14 cellular contexts compared by ENCODE assay signal in the genomic region with DNA sequence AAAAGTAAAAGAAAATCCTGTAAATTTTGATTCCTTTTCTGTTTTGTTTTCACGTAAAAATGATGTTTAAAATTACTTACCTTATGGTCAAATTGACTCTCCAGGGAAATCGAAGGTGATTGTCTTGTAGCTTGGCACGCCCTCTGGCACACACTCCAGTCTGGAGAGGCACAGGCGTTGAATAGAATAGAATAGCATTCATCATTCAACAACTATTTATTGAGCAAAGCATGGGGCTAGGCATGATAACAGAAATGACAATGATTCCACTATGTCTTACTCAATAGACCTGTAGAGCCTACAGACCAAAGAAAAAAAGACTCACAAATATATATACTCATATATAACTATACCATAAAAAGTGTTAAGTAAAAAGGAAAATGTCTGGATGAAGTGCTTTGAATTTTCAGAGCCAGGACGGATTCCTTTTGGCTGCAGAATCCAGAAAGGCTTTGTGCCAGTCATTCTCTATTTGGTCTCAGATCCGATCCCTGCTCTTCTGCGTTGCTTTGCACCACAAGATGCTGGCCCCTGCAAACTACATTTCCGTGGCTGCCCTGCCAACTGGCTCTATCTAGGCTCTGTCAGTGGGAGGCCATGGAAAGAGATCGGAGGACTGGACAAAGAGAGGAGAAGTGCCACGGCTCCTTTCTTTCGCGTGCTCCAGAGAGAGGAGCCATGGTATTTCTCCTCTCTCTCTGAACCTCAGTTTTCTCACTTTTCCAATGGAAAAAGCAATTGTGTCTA.
A peak's percentile ranks its signal among the peaks of the same experiment; 100 is the strongest.
DNase-seq lines count a peak whose midpoint lies in the region; ATAC-seq and TF ChIP-seq lines count a peak whose summit lies in the region.
"Had no signal": no experiment of that assay in that cellular context is flagged by ENCODE, and none has a peak within 500 bp of the region (broad histone marks: within the 10 kb centered on the region; RNA-seq: fewer than 3 reads in every experiment).

No MANE protein-coding gene starts in this region.

- H3K4me1 ChIP-seq in SK-N-SH (ENCODE audit: control insufficient read depth in 1 of 2, insufficient read depth in 2 of 2, low read depth in 1 of 2, low read length in 1 of 2), result peaks cover 0 to 6% of the 10 kb centered on the region in 2 experiments; a peak in 1 of 4 replicates
- H3K4me1 ChIP-seq: Caco-2 had no signal

- peak; percentile 84 for ATAC-seq in omental fat pad (ENCODE audit: low FRiP score)
- ATAC-seq: activated naive CD8-positive, alpha-beta T cell treated with anti-CD3 and anti-CD28 coated beads, Interleukin-2, amount 50 U/mL, for 24 hours; GM12878 had no signal

- H3K9me2 ChIP-seq in SK-N-SH, result no peaks in the 10 kb centered on the region

- TF ChIP-seq RAD21 in SK-N-SH (IDR thresholded peaks at IDR 0.05; ENCODE audit: low read length), result no peak

- peaks cover 10% of the 10 kb centered on the region for H3F3A ChIP-seq in SK-N-SH (replicated peaks; ENCODE audit: insufficient read depth)

- H3K9me3 ChIP-seq in SK-N-SH, result no peaks in the 10 kb centered on the region
- H3K9me3 ChIP-seq: Caco-2 had no signal

- CTCF ChIA-PET in SK-N-SH (lab: Yijun Ruan, JAX), result no interaction called here

- H3K9ac ChIP-seq in SK-N-SH, result no peak overlapping the region

- H3K79me2 ChIP-seq in SK-N-SH (ENCODE audit: insufficient read depth), result no peaks in the 10 kb centered on the region

- DNase-seq in HCEC 1CT, result peak; percentile 29
- peak; percentile 74 for DNase-seq in NCI-H345 treated with DMSO at 0.1 percent for 48 hours (lab: John Stamatoyannopoulos, UW; ENCODE audit: unreplicated experiment)
- peak; percentile 16 for DNase-seq in choroid plexus epithelial cell (ENCODE audit: low read depth)
- no peak for DNase-seq in omental fat pad (ENCODE audit: low spot score)
- no peak for DNase-seq in SK-N-SH
- DNase-seq in HUDEP-2 (lab: John Stamatoyannopoulos, UW; ENCODE audit: unreplicated experiment in 76 of 76), result no peak
- DNase-seq in kidney tubule cell (ENCODE audit: low spot score), result no peak
- DNase-seq in HT-29 (ENCODE audit: low spot score), result no peak
- DNase-seq: activated CD8-positive, alpha-beta memory T cell treated with anti-CD3 and anti-CD28 coated beads, Interleukin-2, amount 50 U/mL, for 4 hours; activated naive CD8-positive, alpha-beta T cell treated with anti-CD3 and anti-CD28 coated beads, Interleukin-2, amount 50 U/mL, for 24 hours; Caco-2; SIG-M5 had no signal

- no peaks in the 10 kb centered on the region for H3K36me3 ChIP-seq in SK-N-SH (replicated peaks in 1 of 2; ENCODE audit: control insufficient read depth in 1 of 2, insufficient read depth in 2 of 2, low read length in 1 of 2)

- H4K20me1 ChIP-seq in SK-N-SH (ENCODE audit: insufficient read depth), result no peaks in the 10 kb centered on the region

- POLR2A ChIA-PET in SK-N-SH (lab: Yijun Ruan, JAX), result no interaction called here

- TF ChIP-seq CTCF in choroid plexus epithelial cell (conservative IDR thresholded peaks at IDR 0.05; ENCODE audit: low read depth, low read length), result no peak
- no peak for TF ChIP-seq CTCF in omental fat pad (IDR thresholded peaks at IDR 0.05)
- no peak for TF ChIP-seq CTCF in SK-N-SH (IDR thresholded peaks at IDR 0.05)

- H3K4me3 ChIP-seq in choroid plexus epithelial cell (ENCODE audit: low read depth, low read length), result no peak overlapping the region
- no peak overlapping the region for H3K4me3 ChIP-seq in SK-N-SH (ENCODE audit: low read depth in 2 of 2, low read length in 1 of 2)
- H3K4me3 ChIP-seq: GM12878 had no signal

- H2AFZ ChIP-seq in SK-N-SH (ENCODE audit: low read depth), result no peak overlapping the region

- no peak for TF ChIP-seq EP300 in SK-N-SH (IDR thresholded peaks at IDR 0.05; ENCODE audit: borderline replicate concordance in 1 of 2, low read depth in 1 of 2, low read length in 1 of 2)

- no peaks in the 10 kb centered on the region for H3K27me3 ChIP-seq in SK-N-SH (ENCODE audit: insufficient read depth)

- no peak overlapping the region for H3K4me2 ChIP-seq in SK-N-SH

- WGBS in SK-N-SH (ENCODE audit: low lambda C conversion rate), result 78% methylated on average over 12 of the region's 12 CpGs

- no peak overlapping the region; a peak in 1 of 4 replicates for H3K27ac ChIP-seq in SK-N-SH (ENCODE audit: low read depth in 2 of 2, low read length in 1 of 2)
- H3K27ac ChIP-seq: VCaP had no signal

TF ChIP-seq in SK-N-SH, 30 proteins besides CTCF, POLR2A, EP300 and RAD21 (continues in another document):
- TF ChIP-seq FOSL2 (IDR thresholded peaks at IDR 0.05; ENCODE audit: borderline replicate concordance, low read depth) (no peak), SIN3A (IDR thresholded peaks at IDR 0.05; ENCODE audit: borderline replicate concordance, low read depth, low read length) (no peak), TAF1 (IDR thresholded peaks at IDR 0.05; ENCODE audit: borderline replicate concordance, low read depth, low read length) (no peak), GATA2 (CRISPR knock-in tag; IDR thresholded peaks at IDR 0.05) (no peak), ELF1 (IDR thresholded peaks at IDR 0.05) (no peak), FOXM1 (IDR thresholded peaks at IDR 0.05; ENCODE audit: low read depth) (no peak)
- TF ChIP-seq, protein P1, sequence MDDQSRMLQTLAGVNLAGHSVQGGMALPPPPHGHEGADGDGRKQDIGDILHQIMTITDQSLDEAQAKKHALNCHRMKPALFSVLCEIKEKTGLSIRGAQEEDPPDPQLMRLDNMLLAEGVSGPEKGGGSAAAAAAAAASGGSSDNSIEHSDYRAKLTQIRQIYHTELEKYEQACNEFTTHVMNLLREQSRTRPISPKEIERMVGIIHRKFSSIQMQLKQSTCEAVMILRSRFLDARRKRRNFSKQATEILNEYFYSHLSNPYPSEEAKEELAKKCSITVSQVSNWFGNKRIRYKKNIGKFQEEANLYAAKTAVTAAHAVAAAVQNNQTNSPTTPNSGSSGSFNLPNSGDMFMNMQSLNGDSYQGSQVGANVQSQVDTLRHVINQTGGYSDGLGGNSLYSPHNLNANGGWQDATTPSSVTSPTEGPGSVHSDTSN (IDR thresholded peaks at IDR 0.05), result no peak
- TF ChIP-seq, protein P2, sequence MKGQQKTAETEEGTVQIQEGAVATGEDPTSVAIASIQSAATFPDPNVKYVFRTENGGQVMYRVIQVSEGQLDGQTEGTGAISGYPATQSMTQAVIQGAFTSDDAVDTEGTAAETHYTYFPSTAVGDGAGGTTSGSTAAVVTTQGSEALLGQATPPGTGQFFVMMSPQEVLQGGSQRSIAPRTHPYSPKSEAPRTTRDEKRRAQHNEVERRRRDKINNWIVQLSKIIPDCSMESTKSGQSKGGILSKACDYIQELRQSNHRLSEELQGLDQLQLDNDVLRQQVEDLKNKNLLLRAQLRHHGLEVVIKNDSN (IDR thresholded peaks at IDR 0.05; ENCODE audit: borderline replicate concordance, low read depth), result no peak
- TF ChIP-seq, protein P3, sequence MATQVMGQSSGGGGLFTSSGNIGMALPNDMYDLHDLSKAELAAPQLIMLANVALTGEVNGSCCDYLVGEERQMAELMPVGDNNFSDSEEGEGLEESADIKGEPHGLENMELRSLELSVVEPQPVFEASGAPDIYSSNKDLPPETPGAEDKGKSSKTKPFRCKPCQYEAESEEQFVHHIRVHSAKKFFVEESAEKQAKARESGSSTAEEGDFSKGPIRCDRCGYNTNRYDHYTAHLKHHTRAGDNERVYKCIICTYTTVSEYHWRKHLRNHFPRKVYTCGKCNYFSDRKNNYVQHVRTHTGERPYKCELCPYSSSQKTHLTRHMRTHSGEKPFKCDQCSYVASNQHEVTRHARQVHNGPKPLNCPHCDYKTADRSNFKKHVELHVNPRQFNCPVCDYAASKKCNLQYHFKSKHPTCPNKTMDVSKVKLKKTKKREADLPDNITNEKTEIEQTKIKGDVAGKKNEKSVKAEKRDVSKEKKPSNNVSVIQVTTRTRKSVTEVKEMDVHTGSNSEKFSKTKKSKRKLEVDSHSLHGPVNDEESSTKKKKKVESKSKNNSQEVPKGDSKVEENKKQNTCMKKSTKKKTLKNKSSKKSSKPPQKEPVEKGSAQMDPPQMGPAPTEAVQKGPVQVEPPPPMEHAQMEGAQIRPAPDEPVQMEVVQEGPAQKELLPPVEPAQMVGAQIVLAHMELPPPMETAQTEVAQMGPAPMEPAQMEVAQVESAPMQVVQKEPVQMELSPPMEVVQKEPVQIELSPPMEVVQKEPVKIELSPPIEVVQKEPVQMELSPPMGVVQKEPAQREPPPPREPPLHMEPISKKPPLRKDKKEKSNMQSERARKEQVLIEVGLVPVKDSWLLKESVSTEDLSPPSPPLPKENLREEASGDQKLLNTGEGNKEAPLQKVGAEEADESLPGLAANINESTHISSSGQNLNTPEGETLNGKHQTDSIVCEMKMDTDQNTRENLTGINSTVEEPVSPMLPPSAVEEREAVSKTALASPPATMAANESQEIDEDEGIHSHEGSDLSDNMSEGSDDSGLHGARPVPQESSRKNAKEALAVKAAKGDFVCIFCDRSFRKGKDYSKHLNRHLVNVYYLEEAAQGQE (IDR thresholded peaks at IDR 0.05; ENCODE audit: low read depth, low read length), result no peak
- TF ChIP-seq, protein P4, sequence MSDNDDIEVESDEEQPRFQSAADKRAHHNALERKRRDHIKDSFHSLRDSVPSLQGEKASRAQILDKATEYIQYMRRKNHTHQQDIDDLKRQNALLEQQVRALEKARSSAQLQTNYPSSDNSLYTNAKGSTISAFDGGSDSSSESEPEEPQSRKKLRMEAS (IDR thresholded peaks at IDR 0.05; ENCODE audit: low read depth), result no peak
- TF ChIP-seq, protein P5, sequence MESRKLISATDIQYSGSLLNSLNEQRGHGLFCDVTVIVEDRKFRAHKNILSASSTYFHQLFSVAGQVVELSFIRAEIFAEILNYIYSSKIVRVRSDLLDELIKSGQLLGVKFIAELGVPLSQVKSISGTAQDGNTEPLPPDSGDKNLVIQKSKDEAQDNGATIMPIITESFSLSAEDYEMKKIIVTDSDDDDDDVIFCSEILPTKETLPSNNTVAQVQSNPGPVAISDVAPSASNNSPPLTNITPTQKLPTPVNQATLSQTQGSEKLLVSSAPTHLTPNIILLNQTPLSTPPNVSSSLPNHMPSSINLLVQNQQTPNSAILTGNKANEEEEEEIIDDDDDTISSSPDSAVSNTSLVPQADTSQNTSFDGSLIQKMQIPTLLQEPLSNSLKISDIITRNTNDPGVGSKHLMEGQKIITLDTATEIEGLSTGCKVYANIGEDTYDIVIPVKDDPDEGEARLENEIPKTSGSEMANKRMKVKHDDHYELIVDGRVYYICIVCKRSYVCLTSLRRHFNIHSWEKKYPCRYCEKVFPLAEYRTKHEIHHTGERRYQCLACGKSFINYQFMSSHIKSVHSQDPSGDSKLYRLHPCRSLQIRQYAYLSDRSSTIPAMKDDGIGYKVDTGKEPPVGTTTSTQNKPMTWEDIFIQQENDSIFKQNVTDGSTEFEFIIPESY (IDR thresholded peaks at IDR 0.05; ENCODE audit: borderline replicate concordance, low read depth), result no peak

Comparison
In these comparisons a context has a peak if more than half of its experiments do, and no peak if none do; other contexts are left out.
1. DNase-seq: peak in HCEC 1CT (single experiment), NCI-H345 treated with DMSO at 0.1 percent for 48 hours (single experiment) and choroid plexus epithelial cell (single experiment); none in omental fat pad (single experiment), SK-N-SH (single experiment), HUDEP-2 (0 of 76), kidney tubule cell (single experiment) and HT-29 (single experiment).